In the genomic region with DNA sequence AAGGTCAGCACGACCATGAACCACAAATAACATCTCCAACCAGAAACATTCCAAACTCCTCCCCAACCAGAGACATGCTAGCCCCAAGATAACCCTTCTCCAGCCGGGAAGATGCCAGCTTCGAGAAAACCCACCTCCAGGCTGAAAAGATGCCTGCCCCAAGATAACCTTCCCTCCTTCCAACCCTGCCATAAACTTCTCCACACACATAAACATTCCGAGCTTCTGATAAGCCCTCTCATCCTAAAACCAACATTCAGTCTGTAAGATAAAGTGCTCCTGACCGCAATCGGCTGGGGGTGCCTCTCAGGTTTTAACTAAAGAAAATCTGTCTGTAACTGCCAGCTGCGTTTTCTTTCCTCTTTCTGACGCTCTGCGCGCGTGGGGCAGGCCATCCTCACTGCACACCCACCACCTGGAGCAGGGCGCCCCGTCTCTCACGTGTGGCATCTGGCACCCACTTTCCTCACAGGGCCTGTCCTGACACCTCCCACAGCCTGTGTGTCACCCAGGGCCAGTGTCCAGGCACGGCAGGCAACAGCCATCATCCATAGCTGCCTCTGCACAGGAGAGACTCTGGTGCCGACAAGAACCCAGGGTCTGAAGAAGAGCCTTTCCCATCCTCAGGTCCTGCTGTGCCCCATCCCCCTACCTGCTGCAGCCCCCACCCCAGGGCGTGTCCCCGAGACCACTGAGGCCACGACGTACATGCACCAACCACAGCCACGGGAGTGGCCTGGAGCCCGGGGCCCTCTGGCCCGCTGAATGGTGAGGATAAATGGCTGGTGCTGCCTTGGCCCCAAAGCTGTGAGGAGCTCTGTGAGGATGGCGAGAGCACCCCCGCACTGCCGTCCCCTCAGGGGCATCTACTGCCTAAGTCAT, we compare ENCODE assay signal across 1 cellular context.
A peak's percentile ranks its signal among the peaks of the same experiment; 100 is the strongest.
TF ChIP-seq lines count a peak whose summit lies in the region.

No MANE protein-coding gene starts in this region.

TF ChIP-seq in K562, 482 proteins besides CTCF, POLR2A, EP300 and RAD21 (continued from another document and continues in another):
- TF ChIP-seq, protein P1, sequence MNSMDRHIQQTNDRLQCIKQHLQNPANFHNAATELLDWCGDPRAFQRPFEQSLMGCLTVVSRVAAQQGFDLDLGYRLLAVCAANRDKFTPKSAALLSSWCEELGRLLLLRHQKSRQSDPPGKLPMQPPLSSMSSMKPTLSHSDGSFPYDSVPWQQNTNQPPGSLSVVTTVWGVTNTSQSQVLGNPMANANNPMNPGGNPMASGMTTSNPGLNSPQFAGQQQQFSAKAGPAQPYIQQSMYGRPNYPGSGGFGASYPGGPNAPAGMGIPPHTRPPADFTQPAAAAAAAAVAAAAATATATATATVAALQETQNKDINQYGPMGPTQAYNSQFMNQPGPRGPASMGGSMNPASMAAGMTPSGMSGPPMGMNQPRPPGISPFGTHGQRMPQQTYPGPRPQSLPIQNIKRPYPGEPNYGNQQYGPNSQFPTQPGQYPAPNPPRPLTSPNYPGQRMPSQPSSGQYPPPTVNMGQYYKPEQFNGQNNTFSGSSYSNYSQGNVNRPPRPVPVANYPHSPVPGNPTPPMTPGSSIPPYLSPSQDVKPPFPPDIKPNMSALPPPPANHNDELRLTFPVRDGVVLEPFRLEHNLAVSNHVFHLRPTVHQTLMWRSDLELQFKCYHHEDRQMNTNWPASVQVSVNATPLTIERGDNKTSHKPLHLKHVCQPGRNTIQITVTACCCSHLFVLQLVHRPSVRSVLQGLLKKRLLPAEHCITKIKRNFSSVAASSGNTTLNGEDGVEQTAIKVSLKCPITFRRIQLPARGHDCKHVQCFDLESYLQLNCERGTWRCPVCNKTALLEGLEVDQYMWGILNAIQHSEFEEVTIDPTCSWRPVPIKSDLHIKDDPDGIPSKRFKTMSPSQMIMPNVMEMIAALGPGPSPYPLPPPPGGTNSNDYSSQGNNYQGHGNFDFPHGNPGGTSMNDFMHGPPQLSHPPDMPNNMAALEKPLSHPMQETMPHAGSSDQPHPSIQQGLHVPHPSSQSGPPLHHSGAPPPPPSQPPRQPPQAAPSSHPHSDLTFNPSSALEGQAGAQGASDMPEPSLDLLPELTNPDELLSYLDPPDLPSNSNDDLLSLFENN (IDR thresholded peaks at IDR 0.05; ENCODE audit: low read depth in 2 of 2, low read length in 2 of 2): no peak
- TF ChIP-seq DPF2 (IDR thresholded peaks at IDR 0.05) (peak; percentile 69), MBD2 (IDR thresholded peaks at IDR 0.05; ENCODE audit: borderline replicate concordance, low read depth) (no peak), SRSF3 (IDR thresholded peaks at IDR 0.05; ENCODE audit: insufficient read depth, low read length) (no peak), PRPF4 (IDR thresholded peaks at IDR 0.05; ENCODE audit: insufficient read depth, low read depth, low read length, poor library complexity, severe bottlenecking) (no peak), ZNF764 (CRISPR knock-in tag; IDR thresholded peaks at IDR 0.05; ENCODE audit: low read depth) (no peak), FOXA3 (CRISPR knock-in tag; conservative IDR thresholded peaks at IDR 0.05 in 1 of 2, IDR thresholded peaks at IDR 0.05 in 1 of 2) (no peak), TRIM28 (IDR thresholded peaks at IDR 0.05) (no peak), COPS2 (conservative IDR thresholded peaks at IDR 0.05) (no peak), FOSL1 (tag; conservative IDR thresholded peaks at IDR 0.05) (peak; percentile 59), KDM5B (IDR thresholded peaks at IDR 0.05; ENCODE audit: insufficient replicate concordance, low read depth, low read length) (no peak), ZFP30 (CRISPR knock-in tag; IDR thresholded peaks at IDR 0.05; ENCODE audit: borderline replicate concordance) (no peak), ZFP36 (IDR thresholded peaks at IDR 0.05; ENCODE audit: low read depth, low read length, partially characterized antibody) (no peak), FOXM1 (IDR thresholded peaks at IDR 0.05; ENCODE audit: low read depth) (peak; percentile 40; the same call in 1 of the 2 replicates), FOXM1 (CRISPR knock-in tag; IDR thresholded peaks at IDR 0.05; ENCODE audit: low read depth) (0 out of 2 replicates have a peak, but pooled peaks have one; percentile 25), TAL1 (IDR thresholded peaks at IDR 0.05) (peak; percentile 67), HNRNPL (IDR thresholded peaks at IDR 0.05; ENCODE audit: low read depth, low read length) (no peak), HNRNPK (IDR thresholded peaks at IDR 0.05; ENCODE audit: low read depth, low read length, poor library complexity, severe bottlenecking) (no peak), CEBPG (CRISPR knock-in tag; IDR thresholded peaks at IDR 0.05) (no peak), CEBPG (tag; conservative IDR thresholded peaks at IDR 0.05 in 1 of 2, IDR thresholded peaks at IDR 0.05 in 1 of 2) (no peak), IRF2 (CRISPR knock-in tag; IDR thresholded peaks at IDR 0.05) (0 out of 2 replicates have a peak, but pooled peaks have one; percentile 30), ELF2 (CRISPR knock-in tag; IDR thresholded peaks at IDR 0.05) (no peak), PHB (CRISPR knock-in tag; IDR thresholded peaks at IDR 0.05) (no peak), RB1 (IDR thresholded peaks at IDR 0.05; ENCODE audit: low read depth) (no peak), GATAD2A (IDR thresholded peaks at IDR 0.05) (peak; percentile 85; the same call in 1 of the 2 replicates), HNRNPLL (IDR thresholded peaks at IDR 0.05; ENCODE audit: low read depth, low read length, poor library complexity, severe bottlenecking) (no peak), NEUROD1 (IDR thresholded peaks at IDR 0.05; ENCODE audit: borderline replicate concordance, low read depth, low read length, partially characterized antibody) (no peak), ETV6 (IDR thresholded peaks at IDR 0.05; ENCODE audit: borderline replicate concordance in 1 of 2, low read depth in 2 of 2, low read length in 1 of 2) (no peak), ETV6 (CRISPR knock-in tag; IDR thresholded peaks at IDR 0.05; ENCODE audit: borderline replicate concordance) (no peak), SETDB1 (IDR thresholded peaks at IDR 0.05; ENCODE audit: low read length) (no peak), ZBTB1 (CRISPR knock-in tag; IDR thresholded peaks at IDR 0.05; ENCODE audit: borderline replicate concordance, low read depth) (no peak)
- TF ChIP-seq, protein P2, sequence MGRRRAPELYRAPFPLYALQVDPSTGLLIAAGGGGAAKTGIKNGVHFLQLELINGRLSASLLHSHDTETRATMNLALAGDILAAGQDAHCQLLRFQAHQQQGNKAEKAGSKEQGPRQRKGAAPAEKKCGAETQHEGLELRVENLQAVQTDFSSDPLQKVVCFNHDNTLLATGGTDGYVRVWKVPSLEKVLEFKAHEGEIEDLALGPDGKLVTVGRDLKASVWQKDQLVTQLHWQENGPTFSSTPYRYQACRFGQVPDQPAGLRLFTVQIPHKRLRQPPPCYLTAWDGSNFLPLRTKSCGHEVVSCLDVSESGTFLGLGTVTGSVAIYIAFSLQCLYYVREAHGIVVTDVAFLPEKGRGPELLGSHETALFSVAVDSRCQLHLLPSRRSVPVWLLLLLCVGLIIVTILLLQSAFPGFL (CRISPR knock-in tag; IDR thresholded peaks at IDR 0.05): no peak
- TF ChIP-seq, protein P3, sequence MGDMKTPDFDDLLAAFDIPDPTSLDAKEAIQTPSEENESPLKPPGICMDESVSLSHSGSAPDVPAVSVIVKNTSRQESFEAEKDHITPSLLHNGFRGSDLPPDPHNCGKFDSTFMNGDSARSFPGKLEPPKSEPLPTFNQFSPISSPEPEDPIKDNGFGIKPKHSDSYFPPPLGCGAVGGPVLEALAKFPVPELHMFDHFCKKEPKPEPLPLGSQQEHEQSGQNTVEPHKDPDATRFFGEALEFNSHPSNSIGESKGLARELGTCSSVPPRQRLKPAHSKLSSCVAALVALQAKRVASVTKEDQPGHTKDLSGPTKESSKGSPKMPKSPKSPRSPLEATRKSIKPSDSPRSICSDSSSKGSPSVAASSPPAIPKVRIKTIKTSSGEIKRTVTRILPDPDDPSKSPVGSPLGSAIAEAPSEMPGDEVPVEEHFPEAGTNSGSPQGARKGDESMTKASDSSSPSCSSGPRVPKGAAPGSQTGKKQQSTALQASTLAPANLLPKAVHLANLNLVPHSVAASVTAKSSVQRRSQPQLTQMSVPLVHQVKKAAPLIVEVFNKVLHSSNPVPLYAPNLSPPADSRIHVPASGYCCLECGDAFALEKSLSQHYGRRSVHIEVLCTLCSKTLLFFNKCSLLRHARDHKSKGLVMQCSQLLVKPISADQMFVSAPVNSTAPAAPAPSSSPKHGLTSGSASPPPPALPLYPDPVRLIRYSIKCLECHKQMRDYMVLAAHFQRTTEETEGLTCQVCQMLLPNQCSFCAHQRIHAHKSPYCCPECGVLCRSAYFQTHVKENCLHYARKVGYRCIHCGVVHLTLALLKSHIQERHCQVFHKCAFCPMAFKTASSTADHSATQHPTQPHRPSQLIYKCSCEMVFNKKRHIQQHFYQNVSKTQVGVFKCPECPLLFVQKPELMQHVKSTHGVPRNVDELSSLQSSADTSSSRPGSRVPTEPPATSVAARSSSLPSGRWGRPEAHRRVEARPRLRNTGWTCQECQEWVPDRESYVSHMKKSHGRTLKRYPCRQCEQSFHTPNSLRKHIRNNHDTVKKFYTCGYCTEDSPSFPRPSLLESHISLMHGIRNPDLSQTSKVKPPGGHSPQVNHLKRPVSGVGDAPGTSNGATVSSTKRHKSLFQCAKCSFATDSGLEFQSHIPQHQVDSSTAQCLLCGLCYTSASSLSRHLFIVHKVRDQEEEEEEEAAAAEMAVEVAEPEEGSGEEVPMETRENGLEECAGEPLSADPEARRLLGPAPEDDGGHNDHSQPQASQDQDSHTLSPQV (IDR thresholded peaks at IDR 0.05): no peak
- TF ChIP-seq, protein P4, sequence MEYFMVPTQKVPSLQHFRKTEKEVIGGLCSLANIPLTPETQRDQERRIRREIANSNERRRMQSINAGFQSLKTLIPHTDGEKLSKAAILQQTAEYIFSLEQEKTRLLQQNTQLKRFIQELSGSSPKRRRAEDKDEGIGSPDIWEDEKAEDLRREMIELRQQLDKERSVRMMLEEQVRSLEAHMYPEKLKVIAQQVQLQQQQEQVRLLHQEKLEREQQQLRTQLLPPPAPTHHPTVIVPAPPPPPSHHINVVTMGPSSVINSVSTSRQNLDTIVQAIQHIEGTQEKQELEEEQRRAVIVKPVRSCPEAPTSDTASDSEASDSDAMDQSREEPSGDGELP (CRISPR knock-in tag; IDR thresholded peaks at IDR 0.05; ENCODE audit: borderline replicate concordance): peak; percentile 76
- TF ChIP-seq, protein P5, sequence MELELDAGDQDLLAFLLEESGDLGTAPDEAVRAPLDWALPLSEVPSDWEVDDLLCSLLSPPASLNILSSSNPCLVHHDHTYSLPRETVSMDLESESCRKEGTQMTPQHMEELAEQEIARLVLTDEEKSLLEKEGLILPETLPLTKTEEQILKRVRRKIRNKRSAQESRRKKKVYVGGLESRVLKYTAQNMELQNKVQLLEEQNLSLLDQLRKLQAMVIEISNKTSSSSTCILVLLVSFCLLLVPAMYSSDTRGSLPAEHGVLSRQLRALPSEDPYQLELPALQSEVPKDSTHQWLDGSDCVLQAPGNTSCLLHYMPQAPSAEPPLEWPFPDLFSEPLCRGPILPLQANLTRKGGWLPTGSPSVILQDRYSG (tag; conservative IDR thresholded peaks at IDR 0.05; ENCODE audit: low read depth): no peak
- TF ChIP-seq, protein P6, sequence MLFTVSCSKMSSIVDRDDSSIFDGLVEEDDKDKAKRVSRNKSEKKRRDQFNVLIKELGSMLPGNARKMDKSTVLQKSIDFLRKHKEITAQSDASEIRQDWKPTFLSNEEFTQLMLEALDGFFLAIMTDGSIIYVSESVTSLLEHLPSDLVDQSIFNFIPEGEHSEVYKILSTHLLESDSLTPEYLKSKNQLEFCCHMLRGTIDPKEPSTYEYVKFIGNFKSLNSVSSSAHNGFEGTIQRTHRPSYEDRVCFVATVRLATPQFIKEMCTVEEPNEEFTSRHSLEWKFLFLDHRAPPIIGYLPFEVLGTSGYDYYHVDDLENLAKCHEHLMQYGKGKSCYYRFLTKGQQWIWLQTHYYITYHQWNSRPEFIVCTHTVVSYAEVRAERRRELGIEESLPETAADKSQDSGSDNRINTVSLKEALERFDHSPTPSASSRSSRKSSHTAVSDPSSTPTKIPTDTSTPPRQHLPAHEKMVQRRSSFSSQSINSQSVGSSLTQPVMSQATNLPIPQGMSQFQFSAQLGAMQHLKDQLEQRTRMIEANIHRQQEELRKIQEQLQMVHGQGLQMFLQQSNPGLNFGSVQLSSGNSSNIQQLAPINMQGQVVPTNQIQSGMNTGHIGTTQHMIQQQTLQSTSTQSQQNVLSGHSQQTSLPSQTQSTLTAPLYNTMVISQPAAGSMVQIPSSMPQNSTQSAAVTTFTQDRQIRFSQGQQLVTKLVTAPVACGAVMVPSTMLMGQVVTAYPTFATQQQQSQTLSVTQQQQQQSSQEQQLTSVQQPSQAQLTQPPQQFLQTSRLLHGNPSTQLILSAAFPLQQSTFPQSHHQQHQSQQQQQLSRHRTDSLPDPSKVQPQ (CRISPR knock-in tag; IDR thresholded peaks at IDR 0.05; ENCODE audit: borderline replicate concordance): no peak
- TF ChIP-seq, protein P7, sequence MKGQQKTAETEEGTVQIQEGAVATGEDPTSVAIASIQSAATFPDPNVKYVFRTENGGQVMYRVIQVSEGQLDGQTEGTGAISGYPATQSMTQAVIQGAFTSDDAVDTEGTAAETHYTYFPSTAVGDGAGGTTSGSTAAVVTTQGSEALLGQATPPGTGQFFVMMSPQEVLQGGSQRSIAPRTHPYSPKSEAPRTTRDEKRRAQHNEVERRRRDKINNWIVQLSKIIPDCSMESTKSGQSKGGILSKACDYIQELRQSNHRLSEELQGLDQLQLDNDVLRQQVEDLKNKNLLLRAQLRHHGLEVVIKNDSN (CRISPR knock-in tag; IDR thresholded peaks at IDR 0.05): no peak
- TF ChIP-seq, protein P8, sequence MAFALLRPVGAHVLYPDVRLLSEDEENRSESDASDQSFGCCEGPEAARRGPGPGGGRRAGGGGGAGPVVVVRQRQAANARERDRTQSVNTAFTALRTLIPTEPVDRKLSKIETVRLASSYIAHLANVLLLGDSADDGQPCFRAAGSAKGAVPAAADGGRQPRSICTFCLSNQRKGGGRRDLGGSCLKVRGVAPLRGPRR (CRISPR knock-in tag; IDR thresholded peaks at IDR 0.05): no peak
- TF ChIP-seq, protein P9, sequence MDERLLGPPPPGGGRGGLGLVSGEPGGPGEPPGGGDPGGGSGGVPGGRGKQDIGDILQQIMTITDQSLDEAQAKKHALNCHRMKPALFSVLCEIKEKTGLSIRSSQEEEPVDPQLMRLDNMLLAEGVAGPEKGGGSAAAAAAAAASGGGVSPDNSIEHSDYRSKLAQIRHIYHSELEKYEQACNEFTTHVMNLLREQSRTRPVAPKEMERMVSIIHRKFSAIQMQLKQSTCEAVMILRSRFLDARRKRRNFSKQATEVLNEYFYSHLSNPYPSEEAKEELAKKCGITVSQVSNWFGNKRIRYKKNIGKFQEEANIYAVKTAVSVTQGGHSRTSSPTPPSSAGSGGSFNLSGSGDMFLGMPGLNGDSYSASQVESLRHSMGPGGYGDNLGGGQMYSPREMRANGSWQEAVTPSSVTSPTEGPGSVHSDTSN (CRISPR knock-in tag; IDR thresholded peaks at IDR 0.05; ENCODE audit: low read depth): no peak
- TF ChIP-seq, protein P9 (tag; conservative IDR thresholded peaks at IDR 0.05; ENCODE audit: low read depth): peak; percentile 48; the same call in 1 of the 2 replicates
